29 cellular contexts compared by ENCODE assay signal in genomic region chr18:56158676-56159075, GRCh38.
"Had no signal": no experiment of that assay in that cellular context is flagged by ENCODE, and none has a peak within 500 bp of the region (broad histone marks: within the 10 kb centered on the region; RNA-seq: fewer than 3 reads in every experiment).

No MANE protein-coding gene starts in this region.

- ATAC-seq: stimulated activated effector memory CD8-positive, alpha-beta T cell treated with anti-CD3 and anti-CD28 coated beads, Interleukin-12 subunit alpha, Interleukin-12 subunit beta, amount 100 ng/mL, for 72 hours; stimulated activated memory B cell treated with anti-CD40 and anti-IgM and Interleukin-4, amounts not matched to agents 10 μg/mL and 1 μg/mL and 100 μg/mL, for 72 hours; stimulated activated naive B cell treated with anti-CD40 and anti-IgM and Interleukin-4, amounts not matched to agents 10 μg/mL and 1 μg/mL and 100 μg/mL, for 72 hours; stimulated activated naive CD8-positive, alpha-beta T cell treated with anti-CD3 and anti-CD28 coated beads, Interleukin-15, amount 100 ng/mL, for 72 hours; stimulated activated naive CD8-positive, alpha-beta T cell treated with anti-CD3 and anti-CD28 coated beads, Interleukin-15, Interleukin-2, amounts not matched to agents 100 U/mL and 50 U/mL, for 24 hours; upper lobe of right lung had no signal

- H3K27ac ChIP-seq: stomach, suprapubic skin, testis, thoracic aorta, thyroid gland, tibial artery, tibial nerve, transverse colon, upper lobe of left lung, upper lobe of right lung, uterus, vagina had no signal

- H3K4me1 ChIP-seq: testis, upper lobe of right lung had no signal

- DNase-seq: stimulated activated CD4-positive, alpha-beta T cell treated with anti-CD3 and anti-CD28 coated beads, Interleukin-2, amount 100 ng/mL, for 48 hours; stimulated activated CD4-positive, alpha-beta T cell treated with anti-CD3 and anti-CD28 coated beads, Interleukin-4, amount 100 ng/mL, for 1 hour; stimulated activated CD4-positive, alpha-beta T cell treated with anti-CD3 and anti-CD28 coated beads, Interleukin-4, amount 100 ng/mL, for 24 hours; stimulated activated CD4-positive, alpha-beta T cell treated with anti-CD3 and anti-CD28 coated beads, Interleukin-4, amount 100 ng/mL, for 4 hours; stimulated activated CD8-positive, alpha-beta memory T cell treated with anti-CD3 and anti-CD28 coated beads, Interleukin-4, amount 100 ng/mL, for 48 hours; stimulated activated naive B cell treated with anti-CD40 and anti-IgM and Interleukin-4, amounts not matched to agents 10 μg/mL and 1 μg/mL and 100 μg/mL, for 72 hours; stimulated activated naive CD4-positive, alpha-beta T cell; stimulated activated naive CD4-positive, alpha-beta T cell treated with Interleukin-2 at 50 U/mL for 16 hours; stimulated activated naive CD8-positive, alpha-beta T cell treated with anti-CD3 and anti-CD28 coated beads, Interleukin-15, amount 100 ng/mL, for 72 hours; stimulated activated naive CD8-positive, alpha-beta T cell treated with anti-CD3 and anti-CD28 coated beads, Interleukin-15, Interleukin-2, amounts not matched to agents 100 U/mL and 50 U/mL, for 24 hours; stomach; substantia nigra; testis; thyroid gland; tibial artery; transverse colon; trophoblast cell; upper lobe of left lung; upper lobe of right lung; uterus had no signal

- FAIRE-seq: urothelium cell line had no signal

- H3K9me3 Mint-ChIP-seq: stimulated activated memory B cell treated with anti-CD40 and anti-IgM and Interleukin-4, amounts not matched to agents 10 μg/mL and 1 μg/mL and 100 μg/mL, for 72 hours; stimulated activated naive CD8-positive, alpha-beta T cell treated with anti-CD3 and anti-CD28 coated beads, Interleukin-15, amount 100 ng/mL, for 72 hours; type B pancreatic cell had no signal

- H3K4me3 Mint-ChIP-seq: stimulated activated effector memory CD8-positive, alpha-beta T cell treated with anti-CD3 and anti-CD28 coated beads, Interleukin-12 subunit alpha, Interleukin-12 subunit beta, amount 100 ng/mL, for 72 hours; stimulated activated memory B cell treated with anti-CD40 and anti-IgM and Interleukin-4, amounts not matched to agents 10 μg/mL and 1 μg/mL and 100 μg/mL, for 72 hours; stimulated activated naive B cell treated with anti-CD40 and anti-IgM and Interleukin-4, amounts not matched to agents 10 μg/mL and 1 μg/mL and 100 μg/mL, for 72 hours; stimulated activated naive CD8-positive, alpha-beta T cell treated with anti-CD3 and anti-CD28 coated beads, Interleukin-15, amount 100 ng/mL, for 72 hours; stimulated activated naive CD8-positive, alpha-beta T cell treated with anti-CD3 and anti-CD28 coated beads, Interleukin-15, Interleukin-2, amounts not matched to agents 100 ng/mL and 50 ng/mL, for 24 hours; type B pancreatic cell had no signal

- H3K36me3 ChIP-seq: stomach, suprapubic skin, thoracic aorta, thyroid gland, tibial artery, tibial nerve, transverse colon, upper lobe of left lung, upper lobe of right lung, uterus, vagina had no signal

- H3K9me3 ChIP-seq: stomach, suprapubic skin, testis, thoracic aorta, thyroid gland, tibial artery, transverse colon, upper lobe of left lung, upper lobe of right lung, uterus, vagina had no signal

- H3K4me1 Mint-ChIP-seq: stimulated activated effector memory CD8-positive, alpha-beta T cell treated with anti-CD3 and anti-CD28 coated beads, Interleukin-12 subunit alpha, Interleukin-12 subunit beta, amount 100 ng/mL, for 72 hours; stimulated activated memory B cell treated with anti-CD40 and anti-IgM and Interleukin-4, amounts not matched to agents 10 μg/mL and 1 μg/mL and 100 μg/mL, for 72 hours; stimulated activated naive CD8-positive, alpha-beta T cell treated with anti-CD3 and anti-CD28 coated beads, Interleukin-15, amount 100 ng/mL, for 72 hours had no signal

- H3K27ac Mint-ChIP-seq: stimulated activated effector memory CD8-positive, alpha-beta T cell treated with anti-CD3 and anti-CD28 coated beads, Interleukin-12 subunit alpha, Interleukin-12 subunit beta, amount 100 ng/mL, for 72 hours; stimulated activated memory B cell treated with anti-CD40 and anti-IgM and Interleukin-4, amounts not matched to agents 10 μg/mL and 1 μg/mL and 100 μg/mL, for 72 hours; stimulated activated naive B cell treated with anti-CD40 and anti-IgM and Interleukin-4, amounts not matched to agents 10 μg/mL and 1 μg/mL and 100 μg/mL, for 72 hours; stimulated activated naive CD8-positive, alpha-beta T cell treated with anti-CD3 and anti-CD28 coated beads, Interleukin-15, amount 100 ng/mL, for 72 hours; stimulated activated naive CD8-positive, alpha-beta T cell treated with anti-CD3 and anti-CD28 coated beads, Interleukin-15, Interleukin-2, amounts not matched to agents 100 ng/mL and 50 ng/mL, for 24 hours; type B pancreatic cell had no signal

- H3K36me3 Mint-ChIP-seq: stimulated activated effector memory CD8-positive, alpha-beta T cell treated with anti-CD3 and anti-CD28 coated beads, Interleukin-12 subunit alpha, Interleukin-12 subunit beta, amount 100 ng/mL, for 72 hours; stimulated activated memory B cell treated with anti-CD40 and anti-IgM and Interleukin-4, amounts not matched to agents 10 μg/mL and 1 μg/mL and 100 μg/mL, for 72 hours; type B pancreatic cell had no signal

- H3K27me3 ChIP-seq: stomach, suprapubic skin, testis, thyroid gland, tibial artery, tibial nerve, transverse colon, upper lobe of left lung, upper lobe of right lung, uterus, vagina had no signal

- H3K27me3 Mint-ChIP-seq: stimulated activated memory B cell treated with anti-CD40 and anti-IgM and Interleukin-4, amounts not matched to agents 10 μg/mL and 1 μg/mL and 100 μg/mL, for 72 hours; stimulated activated naive B cell treated with anti-CD40 and anti-IgM and Interleukin-4, amounts not matched to agents 10 μg/mL and 1 μg/mL and 100 μg/mL, for 72 hours; stimulated activated naive CD8-positive, alpha-beta T cell treated with anti-CD3 and anti-CD28 coated beads, Interleukin-15, amount 100 ng/mL, for 72 hours; stimulated activated naive CD8-positive, alpha-beta T cell treated with anti-CD3 and anti-CD28 coated beads, Interleukin-15, Interleukin-2, amounts not matched to agents 100 ng/mL and 50 ng/mL, for 24 hours; type B pancreatic cell had no signal

- H3K4me3 ChIP-seq: stomach, suprapubic skin, testis, thoracic aorta, thyroid gland, tibial artery, tibial nerve, transverse colon, upper lobe of left lung, upper lobe of right lung, uterus, vagina had no signal
